ENCODE assay signal across 1 cellular context in the genomic region with DNA sequence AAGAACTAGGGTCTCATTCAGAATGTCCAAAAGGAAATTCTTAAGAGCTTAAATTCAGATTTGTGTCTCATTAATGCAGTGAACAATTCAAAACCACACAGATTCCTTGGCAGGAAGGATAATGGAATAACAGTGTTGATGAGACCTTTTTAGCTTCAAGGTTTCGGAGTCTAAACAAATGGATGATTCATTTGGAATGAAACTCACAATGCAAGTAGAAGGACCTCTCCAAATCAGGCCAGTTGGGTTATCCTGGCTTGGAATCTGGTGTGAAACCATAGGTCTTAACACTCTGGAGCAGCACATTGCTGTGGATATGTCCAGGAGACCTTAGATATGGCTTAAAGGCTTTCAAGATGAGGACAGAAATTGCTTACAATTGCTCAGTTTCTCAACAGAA.
TF ChIP-seq lines count a peak whose summit lies in the region.

No MANE protein-coding gene starts in this region.

TF ChIP-seq in IMR-90, 13 proteins besides CTCF, POLR2A, EP300 and RAD21 (continued from another document):
- no peak for TF ChIP-seq RFX5 (IDR thresholded peaks at IDR 0.05; ENCODE audit: low read depth, low read length)
TF ChIP-seq in IMR-90: peak in this region for 0.
